Comparison of ENCODE assay signal across 1 cellular context in the genomic region with DNA sequence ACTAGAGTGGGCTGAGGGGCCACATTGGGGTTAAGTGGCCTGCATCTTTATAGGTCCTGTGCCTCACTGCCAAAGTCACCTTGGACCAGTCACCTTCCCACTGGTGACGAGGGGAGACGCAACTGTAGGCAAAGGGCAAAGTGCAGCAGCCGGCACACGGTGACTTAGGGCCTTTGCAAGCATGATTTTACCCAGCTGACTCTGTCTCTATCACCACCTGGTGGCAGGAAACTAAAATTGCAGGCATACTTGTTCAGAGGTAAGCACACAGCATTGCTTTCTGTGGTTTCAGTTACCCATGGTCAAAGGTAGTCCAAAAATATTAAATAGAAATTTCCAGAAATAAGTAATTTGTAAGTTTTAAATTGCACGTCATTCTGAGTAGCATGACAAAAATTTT.
TF ChIP-seq lines count a peak whose summit lies in the region.

No MANE protein-coding gene starts in this region.

TF ChIP-seq in GM23338, 12 proteins besides CTCF, POLR2A, EP300 and RAD21 (continued from another document):
- TF ChIP-seq, protein P1, sequence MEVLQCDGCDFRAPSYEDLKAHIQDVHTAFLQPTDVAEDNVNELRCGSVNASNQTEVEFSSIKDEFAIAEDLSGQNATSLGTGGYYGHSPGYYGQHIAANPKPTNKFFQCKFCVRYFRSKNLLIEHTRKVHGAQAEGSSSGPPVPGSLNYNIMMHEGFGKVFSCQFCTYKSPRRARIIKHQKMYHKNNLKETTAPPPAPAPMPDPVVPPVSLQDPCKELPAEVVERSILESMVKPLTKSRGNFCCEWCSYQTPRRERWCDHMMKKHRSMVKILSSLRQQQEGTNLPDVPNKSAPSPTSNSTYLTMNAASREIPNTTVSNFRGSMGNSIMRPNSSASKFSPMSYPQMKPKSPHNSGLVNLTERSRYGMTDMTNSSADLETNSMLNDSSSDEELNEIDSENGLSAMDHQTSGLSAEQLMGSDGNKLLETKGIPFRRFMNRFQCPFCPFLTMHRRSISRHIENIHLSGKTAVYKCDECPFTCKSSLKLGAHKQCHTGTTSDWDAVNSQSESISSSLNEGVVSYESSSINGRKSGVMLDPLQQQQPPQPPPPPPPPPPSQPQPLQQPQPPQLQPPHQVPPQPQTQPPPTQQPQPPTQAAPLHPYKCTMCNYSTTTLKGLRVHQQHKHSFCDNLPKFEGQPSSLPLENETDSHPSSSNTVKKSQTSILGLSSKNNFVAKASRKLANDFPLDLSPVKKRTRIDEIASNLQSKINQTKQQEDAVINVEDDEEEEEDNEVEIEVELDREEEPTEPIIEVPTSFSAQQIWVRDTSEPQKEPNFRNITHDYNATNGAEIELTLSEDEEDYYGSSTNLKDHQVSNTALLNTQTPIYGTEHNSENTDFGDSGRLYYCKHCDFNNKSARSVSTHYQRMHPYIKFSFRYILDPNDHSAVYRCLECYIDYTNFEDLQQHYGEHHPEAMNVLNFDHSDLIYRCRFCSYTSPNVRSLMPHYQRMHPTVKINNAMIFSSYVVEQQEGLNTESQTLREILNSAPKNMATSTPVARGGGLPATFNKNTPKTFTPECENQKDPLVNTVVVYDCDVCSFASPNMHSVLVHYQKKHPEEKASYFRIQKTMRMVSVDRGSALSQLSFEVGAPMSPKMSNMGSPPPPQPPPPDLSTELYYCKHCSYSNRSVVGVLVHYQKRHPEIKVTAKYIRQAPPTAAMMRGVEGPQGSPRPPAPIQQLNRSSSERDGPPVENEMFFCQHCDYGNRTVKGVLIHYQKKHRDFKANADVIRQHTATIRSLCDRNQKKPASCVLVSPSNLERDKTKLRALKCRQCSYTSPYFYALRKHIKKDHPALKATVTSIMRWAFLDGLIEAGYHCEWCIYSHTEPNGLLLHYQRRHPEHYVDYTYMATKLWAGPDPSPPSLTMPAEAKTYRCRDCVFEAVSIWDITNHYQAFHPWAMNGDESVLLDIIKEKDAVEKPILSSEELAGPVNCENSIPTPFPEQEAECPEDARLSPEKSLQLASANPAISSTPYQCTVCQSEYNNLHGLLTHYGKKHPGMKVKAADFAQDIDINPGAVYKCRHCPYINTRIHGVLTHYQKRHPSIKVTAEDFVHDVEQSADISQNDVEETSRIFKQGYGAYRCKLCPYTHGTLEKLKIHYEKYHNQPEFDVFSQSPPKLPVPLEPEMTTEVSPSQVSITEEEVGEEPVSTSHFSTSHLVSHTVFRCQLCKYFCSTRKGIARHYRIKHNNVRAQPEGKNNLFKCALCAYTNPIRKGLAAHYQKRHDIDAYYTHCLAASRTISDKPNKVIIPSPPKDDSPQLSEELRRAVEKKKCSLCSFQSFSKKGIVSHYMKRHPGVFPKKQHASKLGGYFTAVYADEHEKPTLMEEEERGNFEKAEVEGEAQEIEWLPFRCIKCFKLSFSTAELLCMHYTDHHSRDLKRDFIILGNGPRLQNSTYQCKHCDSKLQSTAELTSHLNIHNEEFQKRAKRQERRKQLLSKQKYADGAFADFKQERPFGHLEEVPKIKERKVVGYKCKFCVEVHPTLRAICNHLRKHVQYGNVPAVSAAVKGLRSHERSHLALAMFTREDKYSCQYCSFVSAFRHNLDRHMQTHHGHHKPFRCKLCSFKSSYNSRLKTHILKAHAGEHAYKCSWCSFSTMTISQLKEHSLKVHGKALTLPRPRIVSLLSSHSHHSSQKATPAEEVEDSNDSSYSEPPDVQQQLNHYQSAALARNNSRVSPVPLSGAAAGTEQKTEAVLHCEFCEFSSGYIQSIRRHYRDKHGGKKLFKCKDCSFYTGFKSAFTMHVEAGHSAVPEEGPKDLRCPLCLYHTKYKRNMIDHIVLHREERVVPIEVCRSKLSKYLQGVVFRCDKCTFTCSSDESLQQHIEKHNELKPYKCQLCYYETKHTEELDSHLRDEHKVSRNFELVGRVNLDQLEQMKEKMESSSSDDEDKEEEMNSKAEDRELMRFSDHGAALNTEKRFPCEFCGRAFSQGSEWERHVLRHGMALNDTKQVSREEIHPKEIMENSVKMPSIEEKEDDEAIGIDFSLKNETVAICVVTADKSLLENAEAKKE (CRISPR knock-in tag; IDR thresholded peaks at IDR 0.05), result no peak
- TF ChIP-seq, protein P2, sequence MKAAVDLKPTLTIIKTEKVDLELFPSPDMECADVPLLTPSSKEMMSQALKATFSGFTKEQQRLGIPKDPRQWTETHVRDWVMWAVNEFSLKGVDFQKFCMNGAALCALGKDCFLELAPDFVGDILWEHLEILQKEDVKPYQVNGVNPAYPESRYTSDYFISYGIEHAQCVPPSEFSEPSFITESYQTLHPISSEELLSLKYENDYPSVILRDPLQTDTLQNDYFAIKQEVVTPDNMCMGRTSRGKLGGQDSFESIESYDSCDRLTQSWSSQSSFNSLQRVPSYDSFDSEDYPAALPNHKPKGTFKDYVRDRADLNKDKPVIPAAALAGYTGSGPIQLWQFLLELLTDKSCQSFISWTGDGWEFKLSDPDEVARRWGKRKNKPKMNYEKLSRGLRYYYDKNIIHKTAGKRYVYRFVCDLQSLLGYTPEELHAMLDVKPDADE (IDR thresholded peaks at IDR 0.05), result no peak
- TF ChIP-seq ZNF331 (CRISPR knock-in tag; IDR thresholded peaks at IDR 0.05; ENCODE audit: low read depth), result no peak
- TF ChIP-seq STAT1 (IDR thresholded peaks at IDR 0.05; ENCODE audit: unreplicated experiment), result no peak
- no peak for TF ChIP-seq JUNB (IDR thresholded peaks at IDR 0.05; ENCODE audit: unreplicated experiment)
- TF ChIP-seq EZH2 (IDR thresholded peaks at IDR 0.05; ENCODE audit: low read depth, unreplicated experiment), result no peak
- TF ChIP-seq, protein P3, sequence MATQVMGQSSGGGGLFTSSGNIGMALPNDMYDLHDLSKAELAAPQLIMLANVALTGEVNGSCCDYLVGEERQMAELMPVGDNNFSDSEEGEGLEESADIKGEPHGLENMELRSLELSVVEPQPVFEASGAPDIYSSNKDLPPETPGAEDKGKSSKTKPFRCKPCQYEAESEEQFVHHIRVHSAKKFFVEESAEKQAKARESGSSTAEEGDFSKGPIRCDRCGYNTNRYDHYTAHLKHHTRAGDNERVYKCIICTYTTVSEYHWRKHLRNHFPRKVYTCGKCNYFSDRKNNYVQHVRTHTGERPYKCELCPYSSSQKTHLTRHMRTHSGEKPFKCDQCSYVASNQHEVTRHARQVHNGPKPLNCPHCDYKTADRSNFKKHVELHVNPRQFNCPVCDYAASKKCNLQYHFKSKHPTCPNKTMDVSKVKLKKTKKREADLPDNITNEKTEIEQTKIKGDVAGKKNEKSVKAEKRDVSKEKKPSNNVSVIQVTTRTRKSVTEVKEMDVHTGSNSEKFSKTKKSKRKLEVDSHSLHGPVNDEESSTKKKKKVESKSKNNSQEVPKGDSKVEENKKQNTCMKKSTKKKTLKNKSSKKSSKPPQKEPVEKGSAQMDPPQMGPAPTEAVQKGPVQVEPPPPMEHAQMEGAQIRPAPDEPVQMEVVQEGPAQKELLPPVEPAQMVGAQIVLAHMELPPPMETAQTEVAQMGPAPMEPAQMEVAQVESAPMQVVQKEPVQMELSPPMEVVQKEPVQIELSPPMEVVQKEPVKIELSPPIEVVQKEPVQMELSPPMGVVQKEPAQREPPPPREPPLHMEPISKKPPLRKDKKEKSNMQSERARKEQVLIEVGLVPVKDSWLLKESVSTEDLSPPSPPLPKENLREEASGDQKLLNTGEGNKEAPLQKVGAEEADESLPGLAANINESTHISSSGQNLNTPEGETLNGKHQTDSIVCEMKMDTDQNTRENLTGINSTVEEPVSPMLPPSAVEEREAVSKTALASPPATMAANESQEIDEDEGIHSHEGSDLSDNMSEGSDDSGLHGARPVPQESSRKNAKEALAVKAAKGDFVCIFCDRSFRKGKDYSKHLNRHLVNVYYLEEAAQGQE (IDR thresholded peaks at IDR 0.05; ENCODE audit: unreplicated experiment), result no peak
- no peak for TF ChIP-seq NANOG (IDR thresholded peaks at IDR 0.05; ENCODE audit: borderline replicate concordance)
